ENCODE assay signal across 7 cellular contexts in the genomic region with DNA sequence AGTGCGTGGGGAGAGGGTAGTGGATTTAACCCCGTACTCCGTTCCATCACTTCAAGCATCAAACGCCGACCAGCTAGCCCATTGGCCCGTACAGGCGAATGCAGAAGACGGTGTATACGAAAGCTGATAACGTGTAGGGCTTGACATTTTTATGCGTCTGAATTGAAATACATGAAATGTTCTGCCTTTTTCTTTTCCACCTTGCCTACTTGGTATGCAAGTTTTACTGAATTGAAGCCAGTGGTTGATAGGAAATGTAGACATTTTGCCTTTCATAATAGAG. TPM values are rescaled to one million over a fixed set of nuclear protein-coding genes. Genes with fewer than 3 reads are reported as not detected.
DNase-seq lines count a peak whose midpoint lies in the region; ATAC-seq and TF ChIP-seq lines count a peak whose summit lies in the region.

No MANE protein-coding gene starts in this region.

- no peak for TF ChIP-seq CTCF in KMS-11 (conservative IDR thresholded peaks at IDR 0.05; ENCODE audit: low read depth, low read length)
- peak in 2 of 56 donors; percentile 0 to 1 for TF ChIP-seq CTCF in dorsolateral prefrontal cortex (IDR thresholded peaks at IDR 0.05 in 54 of 56, conservative IDR thresholded peaks at IDR 0.05 in 2 of 56; ENCODE audit: low read depth in 1 of 56, partially characterized antibody in 56 of 56)
- no peak for TF ChIP-seq CTCF in neural progenitor cell (IDR thresholded peaks at IDR 0.05)

- peaks cover 19% of the 10 kb centered on the region for H3K4me1 Mint-ChIP-seq in neural progenitor cell

- peaks cover 5% of the 10 kb centered on the region for H3K27me3 Mint-ChIP-seq in neural progenitor cell (ENCODE audit: insufficient read depth, low read depth)

- peaks cover 4% of the 10 kb centered on the region for H3K36me3 Mint-ChIP-seq in neural progenitor cell

- intact Hi-C loops in dorsolateral prefrontal cortex (cut with DNase I) = loop anchor here (2.0 to 5.0 kb wide), 3 partner anchors 18 to 72 kb away; no protein-coding TSS in a partner anchor

- peaks cover 23% of the 10 kb centered on the region for H3K4me1 ChIP-seq in KMS-11 (ENCODE audit: low read depth, poor library complexity, severe bottlenecking)
- H3K4me1 ChIP-seq in neural progenitor cell = peaks cover 11% of the 10 kb centered on the region

- H3F3A ChIP-seq in neural progenitor cell (ENCODE audit: low read depth) = peaks cover 10% of the 10 kb centered on the region

- no peak overlapping the region for H3K27ac ChIP-seq in KMS-11
- H3K27ac ChIP-seq in dorsolateral prefrontal cortex = peak overlapping the region in 58 of 59 donors; percentile 62 to 100 (median 93)
- no peak overlapping the region for H3K27ac ChIP-seq in neural progenitor cell

- peak overlapping the region; percentile 96 for H3K4me3 Mint-ChIP-seq in neural progenitor cell

- no peak overlapping the region; the same call in 1 of the 2 replicates for H3K9ac ChIP-seq in KMS-11
- H3K9ac ChIP-seq in neural progenitor cell = no peak overlapping the region

- no peaks in the 10 kb centered on the region for H3K27me3 ChIP-seq in KMS-11 (ENCODE audit: insufficient read depth, low read depth)
- H3K27me3 ChIP-seq in dorsolateral prefrontal cortex = no peaks in the 10 kb centered on the region
- H3K27me3 ChIP-seq in neural progenitor cell = no peaks in the 10 kb centered on the region

- H3K27ac Mint-ChIP-seq in neural progenitor cell = peak overlapping the region; percentile 93

- H3K4me3 ChIP-seq in KMS-11 (IDR thresholded peaks at IDR 0.05; ENCODE audit: insufficient read depth, low read depth, low read length) (no peak overlapping the region), dorsolateral prefrontal cortex (peak overlapping the region; percentile 34 to 100 (median 94)), neural progenitor cell (peak overlapping the region; percentile 37)

- DNase-seq in dorsolateral prefrontal cortex (no peak), neural progenitor cell (ENCODE audit: low spot score) (no peak), NCI-H748 treated with DMSO at 0.1 percent for 48 hours (lab: John Stamatoyannopoulos, UW) (no peak), AML-193 (lab: John Stamatoyannopoulos, UW) (no peak)

- H2AFZ ChIP-seq in KMS-11 (ENCODE audit: low read depth) (peak overlapping the region; percentile 83), neural progenitor cell (replicated peaks) (peak overlapping the region; percentile 64)

- peak overlapping the region; percentile 55 for H3K4me2 ChIP-seq in KMS-11
- peak overlapping the region; percentile 69 for H3K4me2 ChIP-seq in neural progenitor cell

- ATAC-seq in GM21447 (IDR thresholded peaks at IDR 0.05; ENCODE audit: unreplicated experiment) (peak; percentile 18), HG03039 (IDR thresholded peaks at IDR 0.05; ENCODE audit: unreplicated experiment) (no peak)

- H3K9me3 ChIP-seq in neural progenitor cell (ENCODE audit: low read depth) = no peaks in the 10 kb centered on the region

- no peaks in the 10 kb centered on the region for H4K20me1 ChIP-seq in KMS-11 (ENCODE audit: insufficient read depth)
- H4K20me1 ChIP-seq in neural progenitor cell (ENCODE audit: low read depth) = peaks cover 15% of the 10 kb centered on the region

- H3K9me3 Mint-ChIP-seq in neural progenitor cell = no peaks in the 10 kb centered on the region

- H3K36me3 ChIP-seq in KMS-11 (ENCODE audit: insufficient read depth) (no peaks in the 10 kb centered on the region), neural progenitor cell (no peaks in the 10 kb centered on the region)

- peaks cover 21% of the 10 kb centered on the region; the same call in 1 of the 2 replicates for H3K79me2 ChIP-seq in KMS-11 (ENCODE audit: insufficient read depth, low read depth)
- H3K79me2 ChIP-seq in neural progenitor cell (ENCODE audit: low read depth) = peaks cover 38% of the 10 kb centered on the region

RNA-seq across cellular contexts. Expression of a gene that starts 0.8 kb away (rescaled TPM):
- 100 to 1,000 TPM in 55 of 120 experiments, 10 to 100 TPM in 65; 57.7 to 203 (median 98.0) TPM for total RNA-seq in dorsolateral prefrontal cortex
- total RNA-seq in neural progenitor cell (ENCODE audit: low replicate concordance) = 54.9 and 56.2 TPM in 2 replicates

RNA-seq across cellular contexts. Expression of a gene that starts 34.0 kb away (rescaled TPM):
- total RNA-seq in dorsolateral prefrontal cortex (10 to 100 TPM; 11.5 to 70.8 (median 30.0) TPM), neural progenitor cell (ENCODE audit: low replicate concordance) (5.5 and 14.0 TPM in 2 replicates)

Comparison
In these comparisons a context has a peak if more than half of its experiments do, and no peak if none do; other contexts are left out.
1. H3K27ac ChIP-seq: peak in dorsolateral prefrontal cortex (58 of 59); none in KMS-11 (single experiment) and neural progenitor cell (single experiment).